ENCODE assay signal across 15 cellular contexts in the genomic region with DNA sequence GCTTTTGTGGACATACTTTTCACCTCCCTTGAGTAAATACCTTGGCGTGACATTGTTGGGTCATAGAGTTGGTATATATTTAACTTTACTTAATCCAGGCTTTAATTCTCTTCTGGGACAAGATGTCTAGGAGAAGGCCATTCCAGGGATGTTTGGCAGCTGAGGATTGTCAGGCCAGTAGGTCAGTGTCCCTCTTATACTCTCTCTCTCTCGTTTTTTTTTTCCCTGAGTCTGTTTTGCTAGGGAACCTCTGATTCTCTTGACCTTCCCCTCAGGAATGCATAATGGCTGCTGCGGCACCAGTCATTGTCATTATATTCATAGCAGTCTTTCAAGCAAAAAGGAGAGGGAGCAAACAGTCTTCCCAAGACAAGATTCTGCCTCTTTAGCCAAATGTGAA. TPM values are rescaled to one million over a fixed set of nuclear protein-coding genes. Genes with fewer than 3 reads are reported as not detected.
"Had no signal": no experiment of that assay in that cellular context is flagged by ENCODE, and none has a peak within 500 bp of the region (broad histone marks: within the 10 kb centered on the region; RNA-seq: fewer than 3 reads in every experiment).

No MANE protein-coding gene starts in this region.

- ATAC-seq: activated CD4-positive, alpha-beta T cell treated with anti-CD3 and anti-CD28 coated beads for 36 hours; activated CD8-positive, alpha-beta T cell treated with anti-CD3 and anti-CD28 coated beads for 36 hours; activated T-cell treated with anti-CD3 and anti-CD28 coated beads, Interleukin-2, amount 50 U/mL, for 72 hours; effector memory CD8-positive, alpha-beta T cell; natural killer cell; right lobe of liver had no signal

- H3K9me3 ChIP-seq: right lobe of liver, suprapubic skin had no signal

- H3K27ac ChIP-seq: cardiac muscle cell, right lobe of liver, suprapubic skin had no signal

- H3K4me3 ChIP-seq: cardiac muscle cell, right lobe of liver, suprapubic skin had no signal

- H3K36me3 Mint-ChIP-seq: natural killer cell had no signal

- H3K36me3 ChIP-seq: cardiac muscle cell, right lobe of liver, suprapubic skin had no signal

- H3K27ac Mint-ChIP-seq: activated CD4-positive, alpha-beta T cell treated with anti-CD3 and anti-CD28 coated beads for 36 hours; activated CD8-positive, alpha-beta T cell treated with anti-CD3 and anti-CD28 coated beads for 36 hours; activated naive CD8-positive, alpha-beta T cell treated with anti-CD3 and anti-CD28 coated beads, Interleukin-2, amount 10 ng/mL, durations not matched to agents 7 days and 5 days; activated T-cell treated with anti-CD3 and anti-CD28 coated beads, Interleukin-2, amount 50 U/mL, for 72 hours; effector memory CD8-positive, alpha-beta T cell; natural killer cell had no signal

- H3K27me3 Mint-ChIP-seq: activated CD4-positive, alpha-beta T cell treated with anti-CD3 and anti-CD28 coated beads for 36 hours; activated CD8-positive, alpha-beta T cell treated with anti-CD3 and anti-CD28 coated beads for 36 hours; activated naive CD8-positive, alpha-beta T cell treated with anti-CD3 and anti-CD28 coated beads, Interleukin-2, amount 10 ng/mL, durations not matched to agents 7 days and 5 days; effector memory CD8-positive, alpha-beta T cell had no signal

- H3K4me3 Mint-ChIP-seq: activated CD4-positive, alpha-beta T cell treated with anti-CD3 and anti-CD28 coated beads for 36 hours; activated CD8-positive, alpha-beta T cell treated with anti-CD3 and anti-CD28 coated beads for 36 hours; activated naive CD8-positive, alpha-beta T cell treated with anti-CD3 and anti-CD28 coated beads, Interleukin-2, amount 10 ng/mL, durations not matched to agents 7 days and 5 days; activated T-cell treated with anti-CD3 and anti-CD28 coated beads, Interleukin-2, amount 50 U/mL, for 72 hours; effector memory CD8-positive, alpha-beta T cell; immature natural killer cell; natural killer cell had no signal

- H3K9me3 Mint-ChIP-seq: activated CD8-positive, alpha-beta T cell treated with anti-CD3 and anti-CD28 coated beads for 36 hours; activated naive CD8-positive, alpha-beta T cell treated with anti-CD3 and anti-CD28 coated beads, Interleukin-2, amount 10 ng/mL, durations not matched to agents 7 days and 5 days; activated T-cell treated with anti-CD3 and anti-CD28 coated beads, Interleukin-2, amount 50 U/mL, for 72 hours; effector memory CD8-positive, alpha-beta T cell; immature natural killer cell; natural killer cell had no signal

- H3K27me3 ChIP-seq: cardiac muscle cell, right lobe of liver, suprapubic skin had no signal

- FAIRE-seq: urothelium cell line had no signal

- DNase-seq: activated CD4-positive, alpha-beta T cell treated with anti-CD3 and anti-CD28 coated beads for 36 hours; activated CD8-positive, alpha-beta memory T cell treated with anti-CD3 and anti-CD28 coated beads, Interleukin-2, amount 50 U/mL, for 4 hours; activated CD8-positive, alpha-beta T cell treated with anti-CD3 and anti-CD28 coated beads for 36 hours; activated naive CD8-positive, alpha-beta T cell treated with anti-CD3 and anti-CD28 coated beads, Interleukin-2, amount 10 ng/mL, durations not matched to agents 7 days and 5 days; activated T-cell treated with anti-CD3 and anti-CD28 coated beads, Interleukin-2, amount 50 U/mL, for 72 hours; aorta; effector memory CD8-positive, alpha-beta T cell; immature natural killer cell; left colon; natural killer cell; right lobe of liver; stimulated activated naive CD4-positive, alpha-beta T cell had no signal

RNA-seq across cellular contexts. Expression of a gene that starts 55.5 kb away (rescaled TPM):
- polyA plus RNA-seq: immature natural killer cell had no signal
